In genomic region chr6:85459224-85459901, GRCh38 we compare ENCODE assay signal across 9 cellular contexts. TPM values are rescaled to one million over a fixed set of nuclear protein-coding genes. Genes with fewer than 3 reads are reported as not detected.
A peak's percentile ranks its signal among the peaks of the same experiment; 100 is the strongest.
DNase-seq lines count a peak whose midpoint lies in the region; ATAC-seq and TF ChIP-seq lines count a peak whose summit lies in the region.
"Had no signal": no experiment of that assay in that cellular context is flagged by ENCODE, and none has a peak within 500 bp of the region (broad histone marks: within the 10 kb centered on the region; RNA-seq: fewer than 3 reads in every experiment).

No MANE protein-coding gene starts in this region.

- CTCF ChIA-PET in activated CD8-positive, alpha-beta T cell treated with anti-CD3 and anti-CD28 coated beads for 36 hours (lab: Charles Lee), result interaction anchor here (1.1 to 24.4 kb wide), 4 partner anchors 9 to 114 kb away, joined by 3 to 364 read pairs (median 8); partner anchors contain the start of gene NT5E
- CTCF ChIA-PET in activated CD8-positive, alpha-beta T cell treated with anti-CD3 and anti-CD28 coated beads, Interleukin-2, amount 10 ng/mL, durations not matched to agents 7 days and 5 days (lab: Charles Lee), result interaction anchor here (0.9 to 8.3 kb wide), 6 partner anchors 10 to 105 kb away, joined by 3 to 95 read pairs (median 3); partner anchors contain the start of gene NT5E

- H3K9me3 Mint-ChIP-seq in activated CD8-positive, alpha-beta T cell treated with anti-CD3 and anti-CD28 coated beads for 36 hours, result no peaks in the 10 kb centered on the region
- no peaks in the 10 kb centered on the region for H3K9me3 Mint-ChIP-seq in activated CD8-positive, alpha-beta T cell treated with anti-CD3 and anti-CD28 coated beads, Interleukin-2, amount 10 ng/mL, durations not matched to agents 7 days and 5 days (ENCODE audit: insufficient read depth)
- H3K9me3 Mint-ChIP-seq in activated naive CD8-positive, alpha-beta T cell treated with anti-CD3 and anti-CD28 coated beads, Interleukin-2, amount 50 U/mL, for 24 hours, result no peaks in the 10 kb centered on the region

- no peak for DNase-seq in activated CD8-positive, alpha-beta T cell treated with anti-CD3 and anti-CD28 coated beads for 36 hours
- no peak for DNase-seq in activated CD8-positive, alpha-beta T cell treated with anti-CD3 and anti-CD28 coated beads, Interleukin-2, amount 10 ng/mL, durations not matched to agents 7 days and 5 days
- DNase-seq in activated naive CD8-positive, alpha-beta T cell treated with anti-CD3 and anti-CD28 coated beads, Interleukin-2, amount 50 U/mL, for 24 hours, result no peak
- DNase-seq in left cardiac atrium, result no peak
- no peak for DNase-seq in thoracic aorta (ENCODE audit: low spot score)
- no peak for DNase-seq in NCI-H446 treated with DMSO at 0.1 percent for 48 hours (lab: John Stamatoyannopoulos, UW)
- no peak for DNase-seq in NOMO-1 treated with DMSO at 0.1 percent for 48 hours (lab: John Stamatoyannopoulos, UW; ENCODE audit: unreplicated experiment)
- DNase-seq in activated gamma-delta T cell treated with Interleukin-2 at 50 U/mL for 16 hours, result no peak
- DNase-seq: C1 segment of cervical spinal cord had no signal

- H3K27ac Mint-ChIP-seq in activated CD8-positive, alpha-beta T cell treated with anti-CD3 and anti-CD28 coated beads for 36 hours, result peak overlapping the region; percentile 86
- H3K27ac Mint-ChIP-seq in activated CD8-positive, alpha-beta T cell treated with anti-CD3 and anti-CD28 coated beads, Interleukin-2, amount 10 ng/mL, durations not matched to agents 7 days and 5 days, result no peak overlapping the region
- H3K27ac Mint-ChIP-seq in activated naive CD8-positive, alpha-beta T cell treated with anti-CD3 and anti-CD28 coated beads, Interleukin-2, amount 50 U/mL, for 24 hours, result peak overlapping the region; percentile 78

- no peaks in the 10 kb centered on the region for H3K9me3 ChIP-seq in thoracic aorta

- peaks cover 4% of the 10 kb centered on the region for H3K36me3 Mint-ChIP-seq in activated CD8-positive, alpha-beta T cell treated with anti-CD3 and anti-CD28 coated beads for 36 hours (ENCODE audit: low read depth)
- H3K36me3 Mint-ChIP-seq in activated CD8-positive, alpha-beta T cell treated with anti-CD3 and anti-CD28 coated beads, Interleukin-2, amount 10 ng/mL, durations not matched to agents 7 days and 5 days (ENCODE audit: low read depth), result peaks cover 3% of the 10 kb centered on the region
- H3K36me3 Mint-ChIP-seq in activated naive CD8-positive, alpha-beta T cell treated with anti-CD3 and anti-CD28 coated beads, Interleukin-2, amount 50 U/mL, for 24 hours (ENCODE audit: low read depth), result peaks cover under 1% of the 10 kb centered on the region

- peak overlapping the region; percentile 79 to 88 for H3K27ac ChIP-seq in thoracic aorta

- H3K4me3 Mint-ChIP-seq in activated CD8-positive, alpha-beta T cell treated with anti-CD3 and anti-CD28 coated beads for 36 hours, result no peak overlapping the region
- H3K4me3 Mint-ChIP-seq in activated CD8-positive, alpha-beta T cell treated with anti-CD3 and anti-CD28 coated beads, Interleukin-2, amount 10 ng/mL, durations not matched to agents 7 days and 5 days, result no peak overlapping the region
- H3K4me3 Mint-ChIP-seq in activated naive CD8-positive, alpha-beta T cell treated with anti-CD3 and anti-CD28 coated beads, Interleukin-2, amount 50 U/mL, for 24 hours, result peak overlapping the region; percentile 10

- no peaks in the 10 kb centered on the region for H3K27me3 ChIP-seq in thoracic aorta (replicated peaks; ENCODE audit: insufficient read depth)

- no peak for TF ChIP-seq CTCF in activated CD8-positive, alpha-beta T cell treated with anti-CD3 and anti-CD28 coated beads for 36 hours (IDR thresholded peaks at IDR 0.05)
- no peak for TF ChIP-seq CTCF in thoracic aorta (IDR thresholded peaks at IDR 0.05)

- peaks cover 96% of the 10 kb centered on the region for H3K4me1 Mint-ChIP-seq in activated CD8-positive, alpha-beta T cell treated with anti-CD3 and anti-CD28 coated beads for 36 hours (ENCODE audit: low read depth)
- peaks cover 84% of the 10 kb centered on the region for H3K4me1 Mint-ChIP-seq in activated CD8-positive, alpha-beta T cell treated with anti-CD3 and anti-CD28 coated beads, Interleukin-2, amount 10 ng/mL, durations not matched to agents 7 days and 5 days (ENCODE audit: low read depth)
- peaks cover 100% of the 10 kb centered on the region for H3K4me1 Mint-ChIP-seq in activated naive CD8-positive, alpha-beta T cell treated with anti-CD3 and anti-CD28 coated beads, Interleukin-2, amount 50 U/mL, for 24 hours

- H3K36me3 ChIP-seq in thoracic aorta, result no peaks in the 10 kb centered on the region

- peaks cover 49 to 73% of the 10 kb centered on the region in 2 donors for H3K4me1 ChIP-seq in thoracic aorta (ENCODE audit: control insufficient read depth in 1 of 2, low read depth in 2 of 2)

- POLR2A ChIA-PET in activated CD8-positive, alpha-beta T cell treated with anti-CD3 and anti-CD28 coated beads for 36 hours (lab: Charles Lee), result interaction anchor here (1.9 to 2.8 kb wide), 2 partner anchors 8 to 9 kb away, joined by 7 to 21 read pairs; partner anchors contain the start of gene NT5E
- POLR2A ChIA-PET in activated CD8-positive, alpha-beta T cell treated with anti-CD3 and anti-CD28 coated beads, Interleukin-2, amount 10 ng/mL, durations not matched to agents 7 days and 5 days (lab: Charles Lee), result interaction anchor here (0.9 to 2.3 kb wide), 2 partner anchors 10 to 134 kb away, joined by 3 to 11 read pairs; partner anchors contain the start of genes NT5E and SNX14

- H3K4me3 ChIP-seq in thoracic aorta, result peak overlapping the region; percentile 20

- intact Hi-C loops in activated CD8-positive, alpha-beta T cell treated with anti-CD3 and anti-CD28 coated beads for 36 hours (cut with micrococcal nuclease), result loop anchor here (10.0 kb wide), 1 partner anchor 135 kb away; the partner anchor contains the start of gene SNX14
- intact Hi-C loops in left cardiac atrium (cut with DNase I), result no loop called here

- no peak for ATAC-seq in activated CD8-positive, alpha-beta T cell treated with anti-CD3 and anti-CD28 coated beads for 36 hours
- no peak for ATAC-seq in activated CD8-positive, alpha-beta T cell treated with anti-CD3 and anti-CD28 coated beads, Interleukin-2, amount 10 ng/mL, durations not matched to agents 7 days and 5 days
- ATAC-seq in activated naive CD8-positive, alpha-beta T cell treated with anti-CD3 and anti-CD28 coated beads, Interleukin-2, amount 50 U/mL, for 24 hours, result no peak
- ATAC-seq in left cardiac atrium, result peak; percentile 31 to 71
- ATAC-seq in thoracic aorta (ENCODE audit: insufficient number of reproducible peaks, low FRiP score, low read depth), result no peak

- H3K27me3 Mint-ChIP-seq in activated CD8-positive, alpha-beta T cell treated with anti-CD3 and anti-CD28 coated beads for 36 hours, result no peaks in the 10 kb centered on the region
- no peaks in the 10 kb centered on the region for H3K27me3 Mint-ChIP-seq in activated CD8-positive, alpha-beta T cell treated with anti-CD3 and anti-CD28 coated beads, Interleukin-2, amount 10 ng/mL, durations not matched to agents 7 days and 5 days (ENCODE audit: low read depth)
- H3K27me3 Mint-ChIP-seq in activated naive CD8-positive, alpha-beta T cell treated with anti-CD3 and anti-CD28 coated beads, Interleukin-2, amount 50 U/mL, for 24 hours, result no peaks in the 10 kb centered on the region

RNA-seq across cellular contexts. Expression of gene NT5E, which starts 9.5 kb away (rescaled TPM):
- total RNA-seq in activated CD8-positive, alpha-beta T cell treated with anti-CD3 and anti-CD28 coated beads for 36 hours, result 1 to 10 TPM; 5.2 to 6.7 TPM
- 1 to 10 TPM; 7.4 to 7.6 TPM for total RNA-seq in activated CD8-positive, alpha-beta T cell treated with anti-CD3 and anti-CD28 coated beads, Interleukin-2, amount 10 ng/mL, durations not matched to agents 7 days and 5 days
- total RNA-seq in left cardiac atrium (10 to 100 TPM in 1 of 2 donors, 1 to 10 TPM in 1; 9.5 to 13.5 TPM), thoracic aorta (10 to 100 TPM; 47.4 to 57.4 TPM)

Comparison
In these comparisons a context has a peak if more than half of its experiments do, and no peak if none do; other contexts are left out.
1. ATAC-seq: peak in left cardiac atrium (2 of 2); none in activated CD8-positive, alpha-beta T cell treated with anti-CD3 and anti-CD28 coated beads for 36 hours (single experiment), activated CD8-positive, alpha-beta T cell treated with anti-CD3 and anti-CD28 coated beads, Interleukin-2, amount 10 ng/mL, durations not matched to agents 7 days and 5 days (single experiment), activated naive CD8-positive, alpha-beta T cell treated with anti-CD3 and anti-CD28 coated beads, Interleukin-2, amount 50 U/mL, for 24 hours (single experiment) and thoracic aorta (single experiment).